ENCODE assay signal across 8 cellular contexts in genomic region chr22:43230983-43231723, GRCh38. TPM values are rescaled to one million over a fixed set of nuclear protein-coding genes. Genes with fewer than 3 reads are reported as not detected.
DNase-seq lines count a peak whose midpoint lies in the region; ATAC-seq lines count a peak whose summit lies in the region.

No MANE protein-coding gene starts in this region.

- peak; percentile 70 for DNase-seq in G401 (ENCODE audit: low spot score)
- peak; percentile 36 for DNase-seq in LoVo (ENCODE audit: low spot score)
- DNase-seq in SK-N-DZ (ENCODE audit: low spot score), result peak; percentile 79
- peak; percentile 67 to 78 for DNase-seq in activated naive CD4-positive, alpha-beta T cell treated with anti-CD3 and anti-CD28 coated beads, Interleukin-2, amount 50 U/mL, for 72 hours (ENCODE audit: low spot score in 2 of 2)
- peak; percentile 63 for DNase-seq in hepatic stellate cell (ENCODE audit: low spot score)
- DNase-seq in stimulated activated CD4-positive, alpha-beta T cell treated with anti-CD3 and anti-CD28 coated beads, Interleukin-12 subunit alpha, Interleukin-12 subunit beta, amount 100 ng/mL, for 4 hours, result peak; percentile 64

- peak; percentile 73 to 75 for ATAC-seq in activated naive CD4-positive, alpha-beta T cell treated with anti-CD3 and anti-CD28 coated beads, Interleukin-2, amount 50 U/mL, for 72 hours
- ATAC-seq in HG03565 (IDR thresholded peaks at IDR 0.05; ENCODE audit: unreplicated experiment) (no peak), GM19467 (IDR thresholded peaks at IDR 0.05; ENCODE audit: unreplicated experiment) (no peak)

- no peaks in the 10 kb centered on the region for H3K36me3 Mint-ChIP-seq in activated naive CD4-positive, alpha-beta T cell treated with anti-CD3 and anti-CD28 coated beads, Interleukin-2, amount 50 U/mL, for 72 hours

- peak overlapping the region; percentile 44 to 63 for H3K27ac Mint-ChIP-seq in activated naive CD4-positive, alpha-beta T cell treated with anti-CD3 and anti-CD28 coated beads, Interleukin-2, amount 50 U/mL, for 72 hours

- H3K9me3 Mint-ChIP-seq in activated naive CD4-positive, alpha-beta T cell treated with anti-CD3 and anti-CD28 coated beads, Interleukin-2, amount 50 U/mL, for 72 hours, result no peaks in the 10 kb centered on the region

- in situ Hi-C loops in G401 (cut with HindIII; ENCODE audit: low sequenced_read_pairs), result no loop called here

RNA-seq across cellular contexts. Expression of gene TTLL12, which starts 44.2 kb away (rescaled TPM):
- total RNA-seq in G401 (2014; rRNA removed; shearing (Covaris generic)), result 80.9 and 97.9 TPM in 2 replicates
- polyA plus RNA-seq in SK-N-DZ (2014; cell fraction: cytosol; rRNA removed), result 56.9 and 61.0 TPM in 2 replicates
- 52.4 and 60.6 TPM in 2 replicates for polyA plus RNA-seq in SK-N-DZ (2014; cell fraction: nucleus; rRNA removed)
- total RNA-seq in activated naive CD4-positive, alpha-beta T cell treated with anti-CD3 and anti-CD28 coated beads, Interleukin-2, amount 50 U/mL, for 72 hours, result 10 to 100 TPM; 34.3 to 75.0 TPM

Comparison
In these comparisons a context has a peak if more than half of its experiments do, and no peak if none do; other contexts are left out.
1. ATAC-seq: peak in activated naive CD4-positive, alpha-beta T cell treated with anti-CD3 and anti-CD28 coated beads, Interleukin-2, amount 50 U/mL, for 72 hours (2 of 2); none in HG03565 (single experiment) and GM19467 (single experiment).
2. Peak in every context shown above with its lines, with median percentiles within 50 percentile points of each other: DNase-seq.